In the genomic region with DNA sequence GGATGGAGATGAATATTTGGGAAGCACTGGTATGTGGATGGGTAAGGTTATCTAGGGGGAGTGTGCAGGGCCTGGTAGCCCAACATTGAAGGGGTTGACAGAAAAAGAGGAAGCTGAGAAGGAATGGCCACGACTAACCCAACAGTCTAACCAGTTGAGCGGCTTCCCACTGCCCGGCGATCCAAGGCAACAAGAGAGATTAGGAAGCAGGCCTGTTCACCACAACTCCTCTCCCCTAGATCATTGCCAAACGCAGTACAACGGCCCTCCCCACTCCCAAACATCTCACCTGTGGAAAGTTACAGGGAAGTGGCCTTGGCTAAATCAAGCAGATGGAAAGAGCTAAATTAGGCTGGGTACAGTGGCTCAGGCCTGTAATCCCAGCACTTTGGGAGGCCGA, we compare ENCODE assay signal across 1 cellular context.
TF ChIP-seq lines count a peak whose summit lies in the region.

No MANE protein-coding gene starts in this region.

TF ChIP-seq in IMR-90, 13 proteins besides CTCF, POLR2A, EP300 and RAD21:
- TF ChIP-seq BHLHE40 (IDR thresholded peaks at IDR 0.05; ENCODE audit: low read depth, low read length) (no peak), SMC3 (IDR thresholded peaks at IDR 0.05; ENCODE audit: low read depth, low read length) (no peak)
